24 cellular contexts compared by ENCODE assay signal in the genomic region with DNA sequence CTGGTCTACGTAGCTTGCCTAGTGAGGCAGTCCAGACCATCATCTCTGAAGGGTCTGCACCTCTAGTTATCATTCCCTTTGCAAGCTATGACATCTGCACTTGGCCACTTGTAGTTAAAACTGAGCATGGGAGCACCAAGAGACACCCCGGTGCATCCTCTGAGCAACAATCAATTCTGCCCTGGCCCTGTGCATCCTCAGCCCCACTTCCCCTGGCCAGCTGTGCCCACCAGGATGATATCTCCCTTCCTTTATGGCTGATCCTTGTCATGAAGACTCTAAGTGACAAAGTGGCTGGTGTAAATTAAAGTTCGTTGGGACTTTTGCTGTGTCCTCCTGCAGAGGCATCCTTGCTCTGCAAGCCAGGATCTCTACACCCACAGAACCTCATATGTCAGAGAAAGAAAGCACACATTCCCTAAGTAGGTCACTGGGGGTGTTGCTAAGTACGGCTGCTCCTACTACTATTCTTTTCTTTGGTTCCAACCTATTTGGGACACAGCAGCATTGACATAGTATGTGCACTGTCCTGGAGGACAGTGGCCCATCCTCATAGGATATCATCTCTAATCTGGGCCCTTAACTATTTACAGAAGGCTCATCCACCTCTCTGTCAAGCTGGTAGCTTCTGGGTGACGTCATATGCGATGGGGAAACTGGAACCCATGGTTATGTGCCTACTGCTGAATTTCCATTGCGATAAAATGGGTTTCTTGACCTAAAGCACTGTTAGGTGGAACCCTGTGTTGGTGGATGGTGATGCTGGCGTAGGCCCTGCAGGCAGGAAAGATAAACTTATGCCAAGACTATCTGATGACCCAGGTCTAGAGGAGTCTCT.
"Had no signal": no experiment of that assay in that cellular context is flagged by ENCODE, and none has a peak within 500 bp of the region (broad histone marks: within the 10 kb centered on the region; RNA-seq: fewer than 3 reads in every experiment).

No MANE protein-coding gene starts in this region.

- H3K36me3 Mint-ChIP-seq: type B pancreatic cell, WTC11 had no signal

- H3K4me3 Mint-ChIP-seq: activated CD4-positive, alpha-beta memory T cell treated with anti-CD3 and anti-CD28 coated beads, Interleukin-2, amount 10 ng/mL, durations not matched to agents 7 days and 5 days; activated CD4-positive, alpha-beta T cell treated with anti-CD3 and anti-CD28 coated beads, Interleukin-2, amount 10 ng/mL, durations not matched to agents 7 days and 5 days; activated naive CD8-positive, alpha-beta T cell; nephron progenitor cell; stimulated activated naive CD8-positive, alpha-beta T cell treated with anti-CD3 and anti-CD28 coated beads, Interleukin-15, Interleukin-2, amounts not matched to agents 100 ng/mL and 50 ng/mL, for 24 hours; T-cell; type B pancreatic cell; WTC11 had no signal

- DNase-seq: activated CD4-positive, alpha-beta memory T cell treated with anti-CD3 and anti-CD28 coated beads, Interleukin-2, amount 10 ng/mL, durations not matched to agents 7 days and 5 days; activated CD4-positive, alpha-beta T cell treated with anti-CD3 and anti-CD28 coated beads for 1 hour; activated CD4-positive, alpha-beta T cell treated with anti-CD3 and anti-CD28 coated beads, Interleukin-2, amount 10 ng/mL, durations not matched to agents 7 days and 5 days; activated naive CD4-positive, alpha-beta T cell treated with Interleukin-2 at 50 U/mL for 16 hours; activated T-cell treated with anti-CD3 and anti-CD28 coated beads, Interleukin-2, amount 50 U/mL, for 48 hours; aorta; body of pancreas; colonic mucosa; effector CD8-positive, alpha-beta T cell; left lung; mucosa of descending colon; nephron progenitor cell; pancreas; psoas muscle; stimulated activated CD4-positive, alpha-beta T cell treated with anti-CD3 and anti-CD28 coated beads, Interleukin-2, amount 100 ng/mL, for 48 hours; T-cell; T1000 had no signal

- H3K27me3 ChIP-seq: body of pancreas, colonic mucosa, left lung, pancreas, right atrium auricular region, vagina had no signal

- H3K27ac ChIP-seq: colonic mucosa, pancreas, psoas muscle, right atrium auricular region, vagina had no signal

- H3K4me1 Mint-ChIP-seq: nephron progenitor cell had no signal

- H3K36me3 ChIP-seq: colonic mucosa, left lung, pancreas, right atrium auricular region, vagina had no signal

- H3K27me3 Mint-ChIP-seq: activated naive CD8-positive, alpha-beta T cell; T-cell; type B pancreatic cell had no signal

- ATAC-seq: body of pancreas, T-cell, WTC11 had no signal

- H3K4me3 ChIP-seq: body of pancreas, colonic mucosa, left lung, lung, mucosa of descending colon, pancreas, psoas muscle, right atrium auricular region, vagina had no signal

- H3K4me1 ChIP-seq: body of pancreas, colonic mucosa, pancreas, psoas muscle had no signal

- H3K27ac Mint-ChIP-seq: activated CD4-positive, alpha-beta memory T cell treated with anti-CD3 and anti-CD28 coated beads, Interleukin-2, amount 10 ng/mL, durations not matched to agents 7 days and 5 days; activated CD4-positive, alpha-beta T cell treated with anti-CD3 and anti-CD28 coated beads, Interleukin-2, amount 10 ng/mL, durations not matched to agents 7 days and 5 days; activated naive CD8-positive, alpha-beta T cell; nephron progenitor cell; stimulated activated naive CD8-positive, alpha-beta T cell treated with anti-CD3 and anti-CD28 coated beads, Interleukin-15, Interleukin-2, amounts not matched to agents 100 ng/mL and 50 ng/mL, for 24 hours; T-cell; type B pancreatic cell; WTC11 had no signal

- H3K9me3 ChIP-seq: body of pancreas, colonic mucosa, left lung, mucosa of descending colon, pancreas, psoas muscle, right atrium auricular region, vagina had no signal
